22 cellular contexts compared by ENCODE assay signal in the genomic region with DNA sequence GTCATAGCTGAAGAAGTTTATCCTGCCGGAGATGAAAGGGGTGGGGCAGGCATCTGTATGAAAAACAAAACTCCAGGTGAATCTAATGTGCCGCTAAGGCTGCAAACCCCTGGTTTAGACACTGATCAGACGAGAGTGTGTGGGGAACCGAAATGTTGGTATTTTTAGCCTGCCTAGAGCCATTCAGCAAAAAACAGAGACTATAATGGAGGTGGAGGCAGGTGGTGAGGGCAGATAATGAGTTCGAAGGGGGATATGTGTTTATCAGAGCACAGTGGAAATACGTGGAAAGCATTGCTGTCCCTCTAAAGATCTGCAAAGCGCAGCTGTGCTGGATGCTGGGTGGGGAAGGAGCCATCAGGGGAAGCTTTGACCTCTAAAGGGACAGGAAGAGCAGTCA.
"Had no signal": no experiment of that assay in that cellular context is flagged by ENCODE, and none has a peak within 500 bp of the region (broad histone marks: within the 10 kb centered on the region; RNA-seq: fewer than 3 reads in every experiment).

No MANE protein-coding gene starts in this region.

- H3K4me1 ChIP-seq: body of pancreas, gastroesophageal sphincter, heart left ventricle, pancreas, right lobe of liver, vagina had no signal

- H3K36me3 ChIP-seq: gastroesophageal sphincter, heart left ventricle, neutrophil, pancreas, right lobe of liver, vagina had no signal

- H3K4me3 ChIP-seq: body of pancreas, gastroesophageal sphincter, heart left ventricle, pancreas, right lobe of liver, vagina had no signal

- H3K27ac ChIP-seq: body of pancreas, gastroesophageal sphincter, heart left ventricle, neutrophil, pancreas, right lobe of liver, vagina had no signal

- H3K27me3 ChIP-seq: body of pancreas, neutrophil, right lobe of liver, vagina had no signal

- DNase-seq: activated CD4-positive, alpha-beta T cell treated with anti-CD3 and anti-CD28 coated beads, Interleukin-2, amount 10 ng/mL, durations not matched to agents 7 days and 5 days; activated CD8-positive, alpha-beta T cell treated with anti-CD3 and anti-CD28 coated beads, Interleukin-2, amount 10 ng/mL, durations not matched to agents 7 days and 5 days; activated naive CD4-positive, alpha-beta T cell treated with Interleukin-2 at 50 U/mL for 16 hours; activated naive CD8-positive, alpha-beta T cell treated with anti-CD3 and anti-CD28 coated beads, Interleukin-2, amount 10 ng/mL, durations not matched to agents 7 days and 5 days; activated T-cell treated with anti-CD3 and anti-CD28 coated beads, Interleukin-2, amount 50 U/mL, for 24 hours; body of pancreas; heart left ventricle; immature natural killer cell; kidney glomerular epithelial cell; mesenchymal stem cell; naive thymus-derived CD8-positive, alpha-beta T cell; pancreas; right lobe of liver; small intestine; stimulated activated CD4-positive, alpha-beta T cell treated with anti-CD3 and anti-CD28 coated beads, Interleukin-15, amount 100 ng/mL, for 24 hours; stimulated activated CD4-positive, alpha-beta T cell treated with anti-CD3 and anti-CD28 coated beads, Interleukin-2, amount 100 ng/mL, for 48 hours; T-helper 2 cell; trophoblast cell had no signal

- ATAC-seq: activated CD4-positive, CD25-positive, alpha-beta regulatory T cell treated with anti-CD3 and anti-CD28 coated beads, Interleukin-2, amount 50 U/mL, for 24 hours; activated CD8-positive, alpha-beta T cell treated with anti-CD3 and anti-CD28 coated beads, Interleukin-2, amount 10 ng/mL, durations not matched to agents 7 days and 5 days; body of pancreas; gastroesophageal sphincter; heart left ventricle; naive thymus-derived CD8-positive, alpha-beta T cell; pancreas; right lobe of liver had no signal

- H3K9me3 ChIP-seq: body of pancreas, gastroesophageal sphincter, heart left ventricle, neutrophil, pancreas, right lobe of liver, vagina had no signal
